Comparison of ENCODE assay signal across 7 cellular contexts in genomic region chr13:40672310-40673060, GRCh38. TPM values are rescaled to one million over a fixed set of nuclear protein-coding genes. Genes with fewer than 3 reads are reported as not detected.
DNase-seq lines count a peak whose midpoint lies in the region; ATAC-seq, FAIRE-seq and TF ChIP-seq lines count a peak whose summit lies in the region.

No MANE protein-coding gene starts in this region.

- H3K4me3 ChIP-seq in GM23338 (peak overlapping the region; percentile 4; the same call in 1 of the 2 replicates), astrocyte (ENCODE audit: insufficient read depth, low read depth, low read length) (no peak overlapping the region), neural progenitor cell (no peak overlapping the region)

- no peaks in the 10 kb centered on the region for H3K36me3 ChIP-seq in GM23338 (ENCODE audit: insufficient read depth)
- H3K36me3 ChIP-seq in astrocyte (ENCODE audit: insufficient read depth, low read length), result no peaks in the 10 kb centered on the region
- H3K36me3 ChIP-seq in neural progenitor cell, result no peaks in the 10 kb centered on the region

- peaks cover 75% of the 10 kb centered on the region for H3K4me1 Mint-ChIP-seq in GM23338
- peaks cover 17% of the 10 kb centered on the region for H3K4me1 Mint-ChIP-seq in astrocyte (ENCODE audit: low read depth, unreplicated experiment)
- H3K4me1 Mint-ChIP-seq in neural progenitor cell, result peaks cover 13% of the 10 kb centered on the region

- no peak for TF ChIP-seq CTCF in GM23338 (conservative IDR thresholded peaks at IDR 0.05; ENCODE audit: low read depth in 2 of 2)
- TF ChIP-seq CTCF in astrocyte (IDR thresholded peaks at IDR 0.05; ENCODE audit: insufficient read depth, low read depth, low read length), result no peak
- TF ChIP-seq CTCF in neural progenitor cell (IDR thresholded peaks at IDR 0.05), result no peak

- H3K9me3 Mint-ChIP-seq in GM23338 (no peaks in the 10 kb centered on the region), astrocyte (ENCODE audit: unreplicated experiment) (no peaks in the 10 kb centered on the region), neural progenitor cell (no peaks in the 10 kb centered on the region)

- peaks cover 65% of the 10 kb centered on the region for H3K4me1 ChIP-seq in GM23338 (ENCODE audit: insufficient read depth)
- H3K4me1 ChIP-seq in astrocyte (ENCODE audit: insufficient read depth, low read length), result peaks cover 14% of the 10 kb centered on the region
- no peaks in the 10 kb centered on the region for H3K4me1 ChIP-seq in neural progenitor cell

- H3K4me3 Mint-ChIP-seq in GM23338, result peak overlapping the region; percentile 1; the same call in 2 of the 3 replicates
- H3K4me3 Mint-ChIP-seq in astrocyte (ENCODE audit: unreplicated experiment), result no peak overlapping the region
- no peak overlapping the region for H3K4me3 Mint-ChIP-seq in neural progenitor cell

- peak overlapping the region; percentile 78 for H3K27ac ChIP-seq in GM23338 (ENCODE audit: low read depth)
- no peak overlapping the region for H3K27ac ChIP-seq in astrocyte (ENCODE audit: low read depth, low read length)
- H3K27ac ChIP-seq in neural progenitor cell, result no peak overlapping the region

- H3K9ac ChIP-seq in astrocyte (ENCODE audit: low read length), result no peak overlapping the region
- H3K9ac ChIP-seq in neural progenitor cell, result no peak overlapping the region

- peaks cover 11% of the 10 kb centered on the region for H3K27me3 Mint-ChIP-seq in GM23338 (ENCODE audit: insufficient read depth, low read depth, poor library complexity)
- no peaks in the 10 kb centered on the region for H3K27me3 Mint-ChIP-seq in astrocyte (ENCODE audit: low read depth, unreplicated experiment)
- peaks cover 2% of the 10 kb centered on the region for H3K27me3 Mint-ChIP-seq in neural progenitor cell (ENCODE audit: insufficient read depth, low read depth)

- no peaks in the 10 kb centered on the region for H3K9me2 ChIP-seq in GM23338 (ENCODE audit: insufficient read depth)

- no peaks in the 10 kb centered on the region for H3K9me3 ChIP-seq in astrocyte (ENCODE audit: insufficient read depth, low read depth, low read length)
- H3K9me3 ChIP-seq in neural progenitor cell (ENCODE audit: low read depth), result no peaks in the 10 kb centered on the region

- H3K36me3 Mint-ChIP-seq in GM23338 (ENCODE audit: low read depth) (no peaks in the 10 kb centered on the region), astrocyte (ENCODE audit: low read depth, unreplicated experiment) (no peaks in the 10 kb centered on the region), neural progenitor cell (no peaks in the 10 kb centered on the region)

- H2AFZ ChIP-seq in GM23338, result no peak overlapping the region
- H2AFZ ChIP-seq in astrocyte (ENCODE audit: low read depth, low read length), result no peak overlapping the region
- peak overlapping the region; percentile 34 for H2AFZ ChIP-seq in neural progenitor cell (replicated peaks)

- H4K20me1 ChIP-seq in GM23338 (replicated peaks; ENCODE audit: insufficient read depth), result no peaks in the 10 kb centered on the region
- no peaks in the 10 kb centered on the region for H4K20me1 ChIP-seq in astrocyte (ENCODE audit: insufficient read depth, low read length)
- H4K20me1 ChIP-seq in neural progenitor cell (ENCODE audit: low read depth), result no peaks in the 10 kb centered on the region

- H3K79me2 ChIP-seq in GM23338 (replicated peaks; ENCODE audit: insufficient read depth) (no peaks in the 10 kb centered on the region), astrocyte (ENCODE audit: insufficient read depth, low read length) (no peaks in the 10 kb centered on the region), neural progenitor cell (ENCODE audit: low read depth) (no peaks in the 10 kb centered on the region)

- H3K27me3 ChIP-seq in GM23338 (ENCODE audit: insufficient read depth) (no peaks in the 10 kb centered on the region), astrocyte (ENCODE audit: insufficient read depth, low read length) (no peaks in the 10 kb centered on the region), neural progenitor cell (peaks cover 7% of the 10 kb centered on the region)

- peak; percentile 70 for ATAC-seq in GM23338
- ATAC-seq in HG03439 (IDR thresholded peaks at IDR 0.05; ENCODE audit: unreplicated experiment), result no peak

- H3F3A ChIP-seq in GM23338 (replicated peaks; ENCODE audit: low read depth), result peaks cover 6% of the 10 kb centered on the region; the same call in 1 of the 2 replicates
- H3F3A ChIP-seq in neural progenitor cell (ENCODE audit: low read depth), result peaks cover 7% of the 10 kb centered on the region

- peak; percentile 72 for DNase-seq in GM23338 (ENCODE audit: low spot score)
- peak; percentile 38 for DNase-seq in NCI-H2107 (lab: John Stamatoyannopoulos, UW)
- peak; percentile 78 for DNase-seq in astrocyte (ENCODE audit: low read depth)
- DNase-seq in neural progenitor cell (ENCODE audit: low spot score), result no peak
- DNase-seq in stimulated activated CD8-positive, alpha-beta memory T cell treated with anti-CD3 and anti-CD28 coated beads, Interleukin-4, amount 100 ng/mL, for 48 hours, result no peak
- no peak for DNase-seq in stimulated activated CD4-positive, alpha-beta T cell treated with anti-CD3 and anti-CD28 coated beads, Interleukin-12 subunit alpha, Interleukin-12 subunit beta, amount 100 ng/mL, for 4 hours

- peak; percentile 34 for FAIRE-seq in astrocyte (lab: Jason Lieb, UNC)

- H3K4me2 ChIP-seq in GM23338 (peak overlapping the region; percentile 35), astrocyte (ENCODE audit: low read length) (peak overlapping the region; percentile 37), neural progenitor cell (no peak overlapping the region)

- peak overlapping the region; percentile 95 for H3K27ac Mint-ChIP-seq in GM23338
- peak overlapping the region; percentile 47 for H3K27ac Mint-ChIP-seq in astrocyte (ENCODE audit: unreplicated experiment)
- H3K27ac Mint-ChIP-seq in neural progenitor cell, result no peak overlapping the region

TF ChIP-seq in GM23338, 12 proteins besides CTCF, POLR2A, EP300 and RAD21 (continues in another document):
- TF ChIP-seq ZNF331 (CRISPR knock-in tag; IDR thresholded peaks at IDR 0.05; ENCODE audit: low read depth) (no peak), STAT1 (IDR thresholded peaks at IDR 0.05; ENCODE audit: unreplicated experiment) (no peak), POLR2AphosphoS5 (IDR thresholded peaks at IDR 0.05; ENCODE audit: low read depth) (no peak), CREB1 (CRISPR knock-in tag; IDR thresholded peaks at IDR 0.05; ENCODE audit: low read depth) (no peak)
- TF ChIP-seq, protein P1, sequence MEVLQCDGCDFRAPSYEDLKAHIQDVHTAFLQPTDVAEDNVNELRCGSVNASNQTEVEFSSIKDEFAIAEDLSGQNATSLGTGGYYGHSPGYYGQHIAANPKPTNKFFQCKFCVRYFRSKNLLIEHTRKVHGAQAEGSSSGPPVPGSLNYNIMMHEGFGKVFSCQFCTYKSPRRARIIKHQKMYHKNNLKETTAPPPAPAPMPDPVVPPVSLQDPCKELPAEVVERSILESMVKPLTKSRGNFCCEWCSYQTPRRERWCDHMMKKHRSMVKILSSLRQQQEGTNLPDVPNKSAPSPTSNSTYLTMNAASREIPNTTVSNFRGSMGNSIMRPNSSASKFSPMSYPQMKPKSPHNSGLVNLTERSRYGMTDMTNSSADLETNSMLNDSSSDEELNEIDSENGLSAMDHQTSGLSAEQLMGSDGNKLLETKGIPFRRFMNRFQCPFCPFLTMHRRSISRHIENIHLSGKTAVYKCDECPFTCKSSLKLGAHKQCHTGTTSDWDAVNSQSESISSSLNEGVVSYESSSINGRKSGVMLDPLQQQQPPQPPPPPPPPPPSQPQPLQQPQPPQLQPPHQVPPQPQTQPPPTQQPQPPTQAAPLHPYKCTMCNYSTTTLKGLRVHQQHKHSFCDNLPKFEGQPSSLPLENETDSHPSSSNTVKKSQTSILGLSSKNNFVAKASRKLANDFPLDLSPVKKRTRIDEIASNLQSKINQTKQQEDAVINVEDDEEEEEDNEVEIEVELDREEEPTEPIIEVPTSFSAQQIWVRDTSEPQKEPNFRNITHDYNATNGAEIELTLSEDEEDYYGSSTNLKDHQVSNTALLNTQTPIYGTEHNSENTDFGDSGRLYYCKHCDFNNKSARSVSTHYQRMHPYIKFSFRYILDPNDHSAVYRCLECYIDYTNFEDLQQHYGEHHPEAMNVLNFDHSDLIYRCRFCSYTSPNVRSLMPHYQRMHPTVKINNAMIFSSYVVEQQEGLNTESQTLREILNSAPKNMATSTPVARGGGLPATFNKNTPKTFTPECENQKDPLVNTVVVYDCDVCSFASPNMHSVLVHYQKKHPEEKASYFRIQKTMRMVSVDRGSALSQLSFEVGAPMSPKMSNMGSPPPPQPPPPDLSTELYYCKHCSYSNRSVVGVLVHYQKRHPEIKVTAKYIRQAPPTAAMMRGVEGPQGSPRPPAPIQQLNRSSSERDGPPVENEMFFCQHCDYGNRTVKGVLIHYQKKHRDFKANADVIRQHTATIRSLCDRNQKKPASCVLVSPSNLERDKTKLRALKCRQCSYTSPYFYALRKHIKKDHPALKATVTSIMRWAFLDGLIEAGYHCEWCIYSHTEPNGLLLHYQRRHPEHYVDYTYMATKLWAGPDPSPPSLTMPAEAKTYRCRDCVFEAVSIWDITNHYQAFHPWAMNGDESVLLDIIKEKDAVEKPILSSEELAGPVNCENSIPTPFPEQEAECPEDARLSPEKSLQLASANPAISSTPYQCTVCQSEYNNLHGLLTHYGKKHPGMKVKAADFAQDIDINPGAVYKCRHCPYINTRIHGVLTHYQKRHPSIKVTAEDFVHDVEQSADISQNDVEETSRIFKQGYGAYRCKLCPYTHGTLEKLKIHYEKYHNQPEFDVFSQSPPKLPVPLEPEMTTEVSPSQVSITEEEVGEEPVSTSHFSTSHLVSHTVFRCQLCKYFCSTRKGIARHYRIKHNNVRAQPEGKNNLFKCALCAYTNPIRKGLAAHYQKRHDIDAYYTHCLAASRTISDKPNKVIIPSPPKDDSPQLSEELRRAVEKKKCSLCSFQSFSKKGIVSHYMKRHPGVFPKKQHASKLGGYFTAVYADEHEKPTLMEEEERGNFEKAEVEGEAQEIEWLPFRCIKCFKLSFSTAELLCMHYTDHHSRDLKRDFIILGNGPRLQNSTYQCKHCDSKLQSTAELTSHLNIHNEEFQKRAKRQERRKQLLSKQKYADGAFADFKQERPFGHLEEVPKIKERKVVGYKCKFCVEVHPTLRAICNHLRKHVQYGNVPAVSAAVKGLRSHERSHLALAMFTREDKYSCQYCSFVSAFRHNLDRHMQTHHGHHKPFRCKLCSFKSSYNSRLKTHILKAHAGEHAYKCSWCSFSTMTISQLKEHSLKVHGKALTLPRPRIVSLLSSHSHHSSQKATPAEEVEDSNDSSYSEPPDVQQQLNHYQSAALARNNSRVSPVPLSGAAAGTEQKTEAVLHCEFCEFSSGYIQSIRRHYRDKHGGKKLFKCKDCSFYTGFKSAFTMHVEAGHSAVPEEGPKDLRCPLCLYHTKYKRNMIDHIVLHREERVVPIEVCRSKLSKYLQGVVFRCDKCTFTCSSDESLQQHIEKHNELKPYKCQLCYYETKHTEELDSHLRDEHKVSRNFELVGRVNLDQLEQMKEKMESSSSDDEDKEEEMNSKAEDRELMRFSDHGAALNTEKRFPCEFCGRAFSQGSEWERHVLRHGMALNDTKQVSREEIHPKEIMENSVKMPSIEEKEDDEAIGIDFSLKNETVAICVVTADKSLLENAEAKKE (CRISPR knock-in tag; IDR thresholded peaks at IDR 0.05), result no peak

RNA-seq across cellular contexts. Expression of gene FOXO1, which starts 6.0 kb away (rescaled TPM):
- total RNA-seq in GM23338 (2014; rRNA removed; shearing (Covaris generic)), result 66.2 and 68.0 TPM in 2 replicates
- polyA plus RNA-seq in GM23338 (2016; fragmentation: Nextera tagmentation; extraction: Ambion mirVana), result 32.1 and 32.4 TPM in 2 replicates
- total RNA-seq in astrocyte (8.8 and 10.4 TPM in 2 replicates), neural progenitor cell (ENCODE audit: low replicate concordance) (3.7 and 3.8 TPM in 2 replicates)

Comparison
In these comparisons a context has a peak if more than half of its experiments do, and no peak if none do; other contexts are left out.
1. DNase-seq: peak in GM23338 (single experiment), NCI-H2107 (single experiment) and astrocyte (single experiment); none in neural progenitor cell (single experiment), stimulated activated CD8-positive, alpha-beta memory T cell treated with anti-CD3 and anti-CD28 coated beads, Interleukin-4, amount 100 ng/mL, for 48 hours (single experiment) and stimulated activated CD4-positive, alpha-beta T cell treated with anti-CD3 and anti-CD28 coated beads, Interleukin-12 subunit alpha, Interleukin-12 subunit beta, amount 100 ng/mL, for 4 hours (single experiment).